ENCODE assay signal across 8 cellular contexts in the genomic region with DNA sequence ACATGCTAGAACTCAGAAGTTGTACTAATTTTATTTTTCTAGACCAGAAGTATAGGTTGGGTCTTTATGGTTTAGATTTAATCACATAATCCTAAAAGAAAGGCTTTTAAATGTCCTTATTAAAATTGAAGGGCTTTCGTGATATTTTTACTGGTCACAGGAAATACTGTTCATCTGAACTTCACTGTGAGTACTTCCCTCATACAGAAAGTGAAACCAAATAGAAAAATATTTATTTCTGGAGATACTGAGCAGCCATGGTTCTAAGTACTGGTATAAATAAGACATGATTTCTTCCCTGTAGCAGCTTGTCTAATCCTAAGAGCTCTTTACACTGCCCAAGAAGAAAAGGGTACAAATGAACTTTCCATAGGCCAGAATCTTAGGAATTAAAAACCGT. TPM values are rescaled to one million over a fixed set of nuclear protein-coding genes. Genes with fewer than 3 reads are reported as not detected.
DNase-seq lines count a peak whose midpoint lies in the region; ATAC-seq and TF ChIP-seq lines count a peak whose summit lies in the region.

No MANE protein-coding gene starts in this region.

- H3K36me3 Mint-ChIP-seq in HFFc6 (ENCODE audit: low read depth) (peaks cover 9% of the 10 kb centered on the region; the same call in 1 of the 2 replicates), endothelial cell (ENCODE audit: low read depth, unreplicated experiment) (peaks cover 21% of the 10 kb centered on the region), progenitor cell of endocrine pancreas (ENCODE audit: insufficient read depth) (peaks cover 3% of the 10 kb centered on the region)

- no peaks in the 10 kb centered on the region for H3K27me3 Mint-ChIP-seq in HFFc6 (ENCODE audit: insufficient read depth)
- peaks cover 7% of the 10 kb centered on the region for H3K27me3 Mint-ChIP-seq in endothelial cell (ENCODE audit: unreplicated experiment)
- H3K27me3 Mint-ChIP-seq in progenitor cell of endocrine pancreas, result no peaks in the 10 kb centered on the region

- H3K27ac Mint-ChIP-seq in HFFc6, result peak overlapping the region; percentile 71
- no peak overlapping the region for H3K27ac Mint-ChIP-seq in endothelial cell (ENCODE audit: unreplicated experiment)
- no peak overlapping the region for H3K27ac Mint-ChIP-seq in progenitor cell of endocrine pancreas

- H3K4me3 Mint-ChIP-seq in HFFc6 (peak overlapping the region; percentile 97), endothelial cell (ENCODE audit: unreplicated experiment) (peak overlapping the region; percentile 99), progenitor cell of endocrine pancreas (ENCODE audit: low read depth) (peak overlapping the region; percentile 42)

- H3K4me1 Mint-ChIP-seq in HFFc6 (ENCODE audit: low read depth), result peaks cover 65% of the 10 kb centered on the region
- H3K4me1 Mint-ChIP-seq in endothelial cell (ENCODE audit: unreplicated experiment), result peaks cover 65% of the 10 kb centered on the region
- peaks cover 35% of the 10 kb centered on the region for H3K4me1 Mint-ChIP-seq in progenitor cell of endocrine pancreas (ENCODE audit: low read depth)

- DNase-seq in GF-D8 (lab: John Stamatoyannopoulos, UW) (peak; percentile 9), HFFc6 (no peak), SIG-M5 (lab: John Stamatoyannopoulos, UW) (peak; percentile 9), endothelial cell (ENCODE audit: low spot score) (no peak), progenitor cell of endocrine pancreas (ENCODE audit: low spot score, unreplicated experiment) (no peak), NCI-H1092 (lab: John Stamatoyannopoulos, UW) (no peak)

- TF ChIP-seq CTCF in HFFc6 (IDR thresholded peaks at IDR 0.05), result no peak
- TF ChIP-seq CTCF in endothelial cell (IDR thresholded peaks at IDR 0.05; ENCODE audit: unreplicated experiment), result no peak
- no peak for TF ChIP-seq CTCF in progenitor cell of endocrine pancreas (IDR thresholded peaks at IDR 0.05; ENCODE audit: unreplicated experiment)

- ATAC-seq in GM19455 (IDR thresholded peaks at IDR 0.05; ENCODE audit: unreplicated experiment) (no peak), GM18870 (IDR thresholded peaks at IDR 0.05; ENCODE audit: unreplicated experiment) (no peak)

- H3K9me3 Mint-ChIP-seq in HFFc6, result no peaks in the 10 kb centered on the region
- H3K9me3 Mint-ChIP-seq in endothelial cell (ENCODE audit: unreplicated experiment), result no peaks in the 10 kb centered on the region
- no peaks in the 10 kb centered on the region for H3K9me3 Mint-ChIP-seq in progenitor cell of endocrine pancreas (ENCODE audit: low read depth)

RNA-seq across cellular contexts. Expression of gene SNRK, which starts 2.0 kb away (rescaled TPM):
- total RNA-seq in HFFc6 (2021; fragmentation: NEBNext Ultra II Directional; extraction: Animal tissue kit (Norgen Biotek cat#: 25700)), result 10 to 100 TPM; 10.0 to 13.8 (median 11.6) TPM
- total RNA-seq in endothelial cell (ENCODE audit: unreplicated experiment), result 139 TPM
- total RNA-seq in progenitor cell of endocrine pancreas, result 22.9 and 23.6 TPM in 2 replicates

Comparison
In these comparisons a context has a peak if more than half of its experiments do, and no peak if none do; other contexts are left out.
1. DNase-seq: peak in GF-D8 (single experiment) and SIG-M5 (single experiment); none in HFFc6 (single experiment), endothelial cell (single experiment), progenitor cell of endocrine pancreas (single experiment) and NCI-H1092 (single experiment).
2. H3K4me3 Mint-ChIP-seq: peak in every context shown above with its lines; median percentile 99 in endothelial cell; 97 in HFFc6; 42 in progenitor cell of endocrine pancreas.